Comparison of ENCODE assay signal across 31 cellular contexts in genomic region chr12:97784904-97785303, GRCh38.
"Had no signal": no experiment of that assay in that cellular context is flagged by ENCODE, and none has a peak within 500 bp of the region (broad histone marks: within the 10 kb centered on the region; RNA-seq: fewer than 3 reads in every experiment).

No MANE protein-coding gene starts in this region.

- H3K27me3 Mint-ChIP-seq: activated B cell treated with CpG ODN at 0.5 μM for 24 hours; activated CD8-positive, alpha-beta T cell treated with anti-CD3 and anti-CD28 coated beads for 36 hours; activated naive CD8-positive, alpha-beta T cell treated with anti-CD3 and anti-CD28 coated beads for 36 hours; activated T-helper 17 cell treated with anti-CD3 and anti-CD28 coated beads, Interleukin-2, amount 50 U/mL, for 72 hours; central memory CD8-positive, alpha-beta T cell; T-cell; T-helper 17 cell had no signal

- H3K9me2 ChIP-seq: SK-N-SH had no signal

- H3K4me1 ChIP-seq: ascending aorta, SJSA1 had no signal

- H3K27ac ChIP-seq: ascending aorta, cardiac muscle cell, SJSA1 had no signal

- H3K4me2 ChIP-seq: SK-N-SH had no signal

- H3K36me3 ChIP-seq: ascending aorta, cardiac muscle cell, SJSA1 had no signal

- H3K27me3 ChIP-seq: ascending aorta, cardiac muscle cell, SJSA1 had no signal

- DNase-seq: activated B cell treated with CpG ODN at 0.5 μM for 24 hours; activated CD4-positive, alpha-beta T cell treated with anti-CD3 and anti-CD28 coated beads for 1 hour; activated CD4-positive, alpha-beta T cell treated with anti-CD3 and anti-CD28 coated beads for 48 hours; activated CD8-positive, alpha-beta T cell treated with anti-CD3 and anti-CD28 coated beads for 36 hours; activated effector memory CD4-positive, alpha-beta T cell treated with anti-CD3 and anti-CD28 coated beads, Interleukin-2, amount 50 U/mL, for 16 hours; activated naive CD4-positive, alpha-beta T cell; activated naive CD4-positive, alpha-beta T cell treated with anti-CD3 and anti-CD28 coated beads, Interleukin-2, amount 50 U/mL, for 16 hours; activated naive CD8-positive, alpha-beta T cell treated with anti-CD3 and anti-CD28 coated beads for 36 hours; activated T-cell treated with anti-CD3 and anti-CD28 coated beads, Interleukin-2, amount 50 U/mL, for 1 hour; activated T-cell treated with anti-CD3 and anti-CD28 coated beads, Interleukin-2, amount 50 U/mL, for 72 hours; amniotic stem cell; Kasumi-1; KG1; MM.1S; MV-4-11; NCI-H1092; NCI-H1436 treated with DMSO at 0.1 percent for 48 hours; NCI-H1694 treated with DMSO at 0.1 percent for 48 hours; NCI-H2029; NCI-H345; NCI-H524 treated with DMSO at 0.1 percent for 48 hours; SHP77 treated with DMSO at 0.1 percent for 48 hours; SK-N-SH; T-cell; T-helper 17 cell had no signal

- H3K4me1 Mint-ChIP-seq: activated B cell treated with CpG ODN at 0.5 μM for 24 hours; activated naive CD8-positive, alpha-beta T cell treated with anti-CD3 and anti-CD28 coated beads for 36 hours; activated T-helper 17 cell treated with anti-CD3 and anti-CD28 coated beads, Interleukin-2, amount 50 U/mL, for 72 hours; central memory CD8-positive, alpha-beta T cell; T-cell; T-helper 17 cell had no signal

- H3K27ac Mint-ChIP-seq: activated B cell treated with CpG ODN at 0.5 μM for 24 hours; activated CD8-positive, alpha-beta T cell treated with anti-CD3 and anti-CD28 coated beads for 36 hours; activated naive CD8-positive, alpha-beta T cell treated with anti-CD3 and anti-CD28 coated beads for 36 hours; activated T-cell treated with anti-CD3 and anti-CD28 coated beads, Interleukin-2, amount 50 U/mL, for 72 hours; activated T-helper 17 cell treated with anti-CD3 and anti-CD28 coated beads, Interleukin-2, amount 50 U/mL, for 72 hours; T-cell; T-helper 17 cell had no signal

- H3K4me3 ChIP-seq: ascending aorta, cardiac muscle cell, SJSA1 had no signal

- H3K9me3 Mint-ChIP-seq: activated T-cell treated with anti-CD3 and anti-CD28 coated beads, Interleukin-2, amount 50 U/mL, for 72 hours; activated T-helper 17 cell treated with anti-CD3 and anti-CD28 coated beads, Interleukin-2, amount 50 U/mL, for 72 hours had no signal

- ATAC-seq: activated CD8-positive, alpha-beta T cell treated with anti-CD3 and anti-CD28 coated beads for 36 hours; activated T-cell treated with anti-CD3 and anti-CD28 coated beads, Interleukin-2, amount 50 U/mL, for 72 hours; activated T-helper 17 cell treated with anti-CD3 and anti-CD28 coated beads, Interleukin-2, amount 50 U/mL, for 72 hours; Panc1; T-cell; T-helper 17 cell had no signal

- H3K36me3 Mint-ChIP-seq: activated naive CD8-positive, alpha-beta T cell treated with anti-CD3 and anti-CD28 coated beads for 36 hours; T-cell had no signal

- H3K4me3 Mint-ChIP-seq: activated B cell treated with CpG ODN at 0.5 μM for 24 hours; activated CD8-positive, alpha-beta T cell treated with anti-CD3 and anti-CD28 coated beads for 36 hours; activated naive CD8-positive, alpha-beta T cell treated with anti-CD3 and anti-CD28 coated beads for 36 hours; activated T-cell treated with anti-CD3 and anti-CD28 coated beads, Interleukin-2, amount 50 U/mL, for 72 hours; activated T-helper 17 cell treated with anti-CD3 and anti-CD28 coated beads, Interleukin-2, amount 50 U/mL, for 72 hours; central memory CD8-positive, alpha-beta T cell; T-cell; T-helper 17 cell had no signal
